In the genomic region with DNA sequence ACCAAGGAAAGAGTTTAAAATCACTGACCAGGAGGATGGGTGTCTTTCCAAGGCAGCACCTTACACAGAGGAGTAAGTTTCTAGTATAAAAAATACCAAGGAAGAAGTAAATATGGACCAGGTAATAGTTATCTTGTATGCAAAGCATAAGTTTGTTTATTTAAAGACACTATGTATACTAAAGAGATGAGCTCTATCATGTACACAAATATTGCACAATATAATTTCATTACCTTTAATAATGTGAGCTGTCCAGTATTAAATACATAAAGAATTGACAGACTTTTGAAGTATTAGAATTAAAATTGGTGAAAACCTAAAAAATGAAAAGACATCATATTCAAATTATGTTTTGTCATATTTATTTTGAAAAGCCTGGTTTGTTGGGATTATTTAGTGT, we compare ENCODE assay signal across 22 cellular contexts.
DNase-seq lines count a peak whose midpoint lies in the region; ATAC-seq, FAIRE-seq and TF ChIP-seq lines count a peak whose summit lies in the region.
"Had no signal": no experiment of that assay in that cellular context is flagged by ENCODE, and none has a peak within 500 bp of the region (broad histone marks: within the 10 kb centered on the region; RNA-seq: fewer than 3 reads in every experiment).

No MANE protein-coding gene starts in this region.

- H3K36me3 ChIP-seq in IMR-90 (ENCODE audit: control insufficient read depth, insufficient read depth, low read length) (no peaks in the 10 kb centered on the region), K562 (ENCODE audit: control insufficient read depth, insufficient read depth, low read length) (no peaks in the 10 kb centered on the region), neural progenitor cell (no peaks in the 10 kb centered on the region), endodermal cell (ENCODE audit: control insufficient read depth, insufficient read depth, low read length) (no peaks in the 10 kb centered on the region)
- H3K36me3 ChIP-seq: BLaER1 had no signal

- H4K91ac ChIP-seq in IMR-90 (ENCODE audit: insufficient read depth, low read depth, low read length), result no peak overlapping the region

- no peak for TF ChIP-seq POLR2A in IMR-90 (IDR thresholded peaks at IDR 0.05; ENCODE audit: low read depth, low read length)
- TF ChIP-seq POLR2A in K562 (conservative IDR thresholded peaks at IDR 0.05), result no peak

- dilution Hi-C loops in IMR-90 (cut with HindIII; ENCODE audit: low sequenced_read_pairs, unreplicated experiment), result no loop called here

- H3K9me1 ChIP-seq in IMR-90 (ENCODE audit: insufficient read depth, low read length) (no peaks in the 10 kb centered on the region), K562 (ENCODE audit: control insufficient read depth, insufficient read depth, low read length) (no peaks in the 10 kb centered on the region)

- H3K9me3 ChIP-seq in IMR-90 (ENCODE audit: control insufficient read depth, insufficient read depth, low read length) (no peaks in the 10 kb centered on the region), K562 (replicated peaks; ENCODE audit: control insufficient read depth, insufficient read depth, low read depth, low read length) (no peaks in the 10 kb centered on the region), neural progenitor cell (ENCODE audit: low read depth) (no peaks in the 10 kb centered on the region), endodermal cell (ENCODE audit: control insufficient read depth, low read length) (no peaks in the 10 kb centered on the region)
- H3K9me3 ChIP-seq: BLaER1 had no signal

- TF ChIP-seq CTCF in C4-2B (conservative IDR thresholded peaks at IDR 0.05) (no peak), IMR-90 (conservative IDR thresholded peaks at IDR 0.05; ENCODE audit: low read depth, low read length) (no peak), K562 (IDR thresholded peaks at IDR 0.05 in 2 of 3, conservative IDR thresholded peaks at IDR 0.05 in 1 of 3; ENCODE audit: insufficient read depth in 2 of 3, low read depth in 1 of 3, low read length in 3 of 3) (no peak), neural progenitor cell (IDR thresholded peaks at IDR 0.05) (no peak), endodermal cell (conservative IDR thresholded peaks at IDR 0.05) (no peak)

- H3K4me1 ChIP-seq in IMR-90 (ENCODE audit: control insufficient read depth, insufficient read depth, low read length), result no peaks in the 10 kb centered on the region
- H3K4me1 ChIP-seq in K562 (replicated peaks in 1 of 2; ENCODE audit: control insufficient read depth in 2 of 2, insufficient read depth in 2 of 2, low read length in 2 of 2), result no peaks in the 10 kb centered on the region
- no peaks in the 10 kb centered on the region for H3K4me1 ChIP-seq in neural progenitor cell
- H3K4me1 ChIP-seq in endodermal cell (ENCODE audit: control insufficient read depth, insufficient read depth, low read length), result no peaks in the 10 kb centered on the region
- H3K4me1 ChIP-seq: BLaER1 had no signal

- H3K27ac ChIP-seq in C4-2B, result peak overlapping the region; percentile 90
- no peak overlapping the region for H3K27ac ChIP-seq in IMR-90 (ENCODE audit: insufficient read depth, low read length)
- no peak overlapping the region for H3K27ac ChIP-seq in K562 (ENCODE audit: extremely low read depth, low read depth, low read length)
- no peak overlapping the region for H3K27ac ChIP-seq in neural progenitor cell
- no peak overlapping the region for H3K27ac ChIP-seq in endodermal cell (ENCODE audit: low read depth, low read length)
- H3K27ac ChIP-seq: BLaER1 had no signal

- no peak overlapping the region for H3K4me3 Mint-ChIP-seq in neural progenitor cell
- no peak overlapping the region for H3K4me3 Mint-ChIP-seq in immature natural killer cell
- no peak overlapping the region for H3K4me3 Mint-ChIP-seq in endodermal cell
- H3K4me3 Mint-ChIP-seq: B cell; CD14-positive monocyte; CD4-positive, alpha-beta T cell; CD8-positive, alpha-beta memory T cell had no signal

- H2AFZ ChIP-seq in IMR-90 (replicated peaks; ENCODE audit: low read length, poor library complexity) (no peak overlapping the region), K562 (ENCODE audit: low read depth, low read length) (no peak overlapping the region), neural progenitor cell (replicated peaks) (peak overlapping the region; percentile 58)

- H4K20me1 ChIP-seq in IMR-90 (ENCODE audit: insufficient read depth, low read length), result no peaks in the 10 kb centered on the region
- H4K20me1 ChIP-seq in K562 (replicated peaks; ENCODE audit: control insufficient read depth, insufficient read depth, low read length), result no peaks in the 10 kb centered on the region
- no peaks in the 10 kb centered on the region for H4K20me1 ChIP-seq in neural progenitor cell (ENCODE audit: low read depth)
- H4K20me1 ChIP-seq: BLaER1 had no signal

- no peak overlapping the region for H2BK20ac ChIP-seq in IMR-90 (ENCODE audit: low read depth, low read length)

- no peak for ATAC-seq in IMR-90 (ENCODE audit: low read depth)
- no peak for ATAC-seq in K562
- no peak for ATAC-seq in GM21529 (IDR thresholded peaks at IDR 0.05; ENCODE audit: unreplicated experiment)
- ATAC-seq: GM12878 had no signal

- CTCF ChIA-PET in IMR-90 (lab: Yijun Ruan, JAX), result no interaction called here
- CTCF ChIA-PET in K562 (lab: Yijun Ruan, JAX; ENCODE audit: low intra/inter-chr PET ratio), result no interaction called here

- no peaks in the 10 kb centered on the region for H3K27me3 ChIP-seq in IMR-90 (ENCODE audit: control insufficient read depth, insufficient read depth, low read length)
- no peaks in the 10 kb centered on the region for H3K27me3 ChIP-seq in K562 (ENCODE audit: control insufficient read depth in 2 of 2, insufficient read depth in 2 of 2, low read length in 2 of 2)
- no peaks in the 10 kb centered on the region for H3K27me3 ChIP-seq in neural progenitor cell
- H3K27me3 ChIP-seq in endodermal cell (ENCODE audit: control insufficient read depth, insufficient read depth, low read length, poor library complexity, severe bottlenecking), result no peaks in the 10 kb centered on the region
- H3K27me3 ChIP-seq: BLaER1 had no signal

- H3K79me2 ChIP-seq in K562 (ENCODE audit: control insufficient read depth, insufficient read depth, low read length) (no peaks in the 10 kb centered on the region), neural progenitor cell (ENCODE audit: low read depth) (no peaks in the 10 kb centered on the region)

- H3K4ac ChIP-seq in IMR-90 (ENCODE audit: low read depth, low read length), result no peak overlapping the region

- no peak for TF ChIP-seq RAD21 in IMR-90 (IDR thresholded peaks at IDR 0.05; ENCODE audit: low read length)
- TF ChIP-seq RAD21 in K562 (CRISPR knock-in tag; conservative IDR thresholded peaks at IDR 0.05 in 1 of 2, IDR thresholded peaks at IDR 0.05 in 1 of 2), result no peak

- no peak overlapping the region for H2BK15ac ChIP-seq in IMR-90 (ENCODE audit: low read depth, low read length)

- no peak overlapping the region for H3K9ac ChIP-seq in IMR-90 (ENCODE audit: low read depth, low read length)
- no peak overlapping the region for H3K9ac ChIP-seq in K562 (ENCODE audit: insufficient read depth in 1 of 2, low read depth in 2 of 2, low read length in 2 of 2)
- no peak overlapping the region for H3K9ac ChIP-seq in neural progenitor cell
- H3K9ac ChIP-seq in endodermal cell (ENCODE audit: extremely low read depth, low read length, poor library complexity, severe bottlenecking), result no peak overlapping the region
- H3K9ac ChIP-seq: BLaER1 had no signal

- H2AK9ac ChIP-seq in IMR-90 (replicated peaks; ENCODE audit: low read depth, low read length, poor library complexity), result no peak overlapping the region

- no peak for TF ChIP-seq EP300 in K562 (IDR thresholded peaks at IDR 0.05; ENCODE audit: low read length)

- H3F3A ChIP-seq in neural progenitor cell (ENCODE audit: low read depth), result no peaks in the 10 kb centered on the region

- no peak overlapping the region for H2BK120ac ChIP-seq in IMR-90 (ENCODE audit: low read depth, low read length)

- no peak for FAIRE-seq in K562 (lab: Jason Lieb, UNC)
- FAIRE-seq: A204.1, D721Med, GM12878 had no signal

- no peak overlapping the region for H3K27ac Mint-ChIP-seq in neural progenitor cell
- no peak overlapping the region for H3K27ac Mint-ChIP-seq in immature natural killer cell
- H3K27ac Mint-ChIP-seq in endodermal cell, result no peak overlapping the region
- H3K27ac Mint-ChIP-seq: B cell; CD14-positive monocyte; CD4-positive, alpha-beta T cell; CD8-positive, alpha-beta memory T cell had no signal

- H3K18ac ChIP-seq in IMR-90 (ENCODE audit: low read depth, low read length), result no peak overlapping the region

- H3K56ac ChIP-seq in IMR-90 (ENCODE audit: extremely low read depth, insufficient read depth, low read length), result no peak overlapping the region

- H3K4me2 ChIP-seq in IMR-90 (ENCODE audit: low read depth, low read length) (no peak overlapping the region), K562 (ENCODE audit: insufficient read depth, low read length) (no peak overlapping the region), neural progenitor cell (no peak overlapping the region)
- H3K4me2 ChIP-seq: BLaER1 had no signal

- H3K36me3 Mint-ChIP-seq in neural progenitor cell (no peaks in the 10 kb centered on the region), immature natural killer cell (no peaks in the 10 kb centered on the region), endodermal cell (ENCODE audit: low read depth) (no peaks in the 10 kb centered on the region)
- H3K36me3 Mint-ChIP-seq: CD14-positive monocyte; CD8-positive, alpha-beta memory T cell had no signal

- no peak overlapping the region for H3K23ac ChIP-seq in IMR-90 (ENCODE audit: low read depth, low read length)

- no peak overlapping the region for H3K14ac ChIP-seq in IMR-90 (replicated peaks; ENCODE audit: low read depth, low read length)

- POLR2A ChIA-PET in IMR-90 (lab: Charles Lee; ENCODE audit: unreplicated experiment) (no interaction called here), K562 (lab: Yijun Ruan, JAX) (no interaction called here)

- DNase-seq in IMR-90 (no peak), K562 (ENCODE audit: extremely low read depth in 1 of 4, low spot score in 3 of 4) (no peak), neural progenitor cell (ENCODE audit: low spot score) (no peak), immature natural killer cell (no peak), endodermal cell (no peak)
- DNase-seq in activated CD8-positive, alpha-beta memory T cell treated with anti-CD3 and anti-CD28 coated beads for 24 hours, result no peak
- DNase-seq: CD4-positive, alpha-beta T cell; CD8-positive, alpha-beta memory T cell; DMS 273 treated with DMSO at 0.1 percent for 48 hours; DMS79; EL; GDM1; H7; HCEC 1CT had no signal

- H3K27me3 Mint-ChIP-seq in neural progenitor cell (ENCODE audit: insufficient read depth, low read depth) (no peaks in the 10 kb centered on the region), immature natural killer cell (ENCODE audit: low read depth in 3 of 3) (peaks cover 0 to 6% (median 0%) of the 10 kb centered on the region in 3 donors), endodermal cell (ENCODE audit: insufficient read depth) (no peaks in the 10 kb centered on the region)
- H3K27me3 Mint-ChIP-seq: B cell; CD4-positive, alpha-beta T cell; CD8-positive, alpha-beta memory T cell had no signal

- in situ Hi-C loops in IMR-90 (cut with MboI; ENCODE audit: low sequenced_read_pairs) (no loop called here), K562 (cut with MboI) (no loop called here)

- intact Hi-C loops in IMR-90 (cut with micrococcal nuclease) (no loop called here), K562 (cut with micrococcal nuclease) (no loop called here)

- H3K9me3 Mint-ChIP-seq in neural progenitor cell, result no peaks in the 10 kb centered on the region
- peaks cover 0 to 8% (median 5%) of the 10 kb centered on the region in 6 donors for H3K9me3 Mint-ChIP-seq in immature natural killer cell
- no peaks in the 10 kb centered on the region for H3K9me3 Mint-ChIP-seq in endodermal cell

- H4K8ac ChIP-seq in IMR-90 (ENCODE audit: low read depth in 2 of 2, low read length in 2 of 2), result no peak overlapping the region

- H3K4me3 ChIP-seq in IMR-90 (ENCODE audit: insufficient read depth, low read depth, low read length) (no peak overlapping the region), K562 (no peak overlapping the region), neural progenitor cell (no peak overlapping the region), endodermal cell (ENCODE audit: low read length) (no peak overlapping the region)
- H3K4me3 ChIP-seq: BLaER1, GM12878 had no signal

- no peak overlapping the region for H2BK5ac ChIP-seq in IMR-90 (ENCODE audit: low read depth, low read length, poor library complexity, severe bottlenecking)

- no peaks in the 10 kb centered on the region for H3K79me1 ChIP-seq in IMR-90 (ENCODE audit: low read depth in 1 of 2, low read length in 2 of 2)

- H4K5ac ChIP-seq in IMR-90 (ENCODE audit: low read depth, low read length), result no peak overlapping the region

- H2AK5ac ChIP-seq in IMR-90 (ENCODE audit: low read depth, low read length), result no peak overlapping the region

- BruUV-seq in IMR-90 (replicated peaks; lab: Mats Ljungman, UMichigan), result no TSS peak
- BruUV-seq in K562 (replicated peaks; lab: Mats Ljungman, UMichigan), result no TSS peak

- H3K4me1 Mint-ChIP-seq in neural progenitor cell, result no peaks in the 10 kb centered on the region
- H3K4me1 Mint-ChIP-seq in immature natural killer cell, result no peaks in the 10 kb centered on the region
- peaks cover 26% of the 10 kb centered on the region for H3K4me1 Mint-ChIP-seq in endodermal cell
- H3K4me1 Mint-ChIP-seq: B cell; CD14-positive monocyte; CD8-positive, alpha-beta memory T cell had no signal
